ENCODE assay signal across 1 cellular context in the genomic region with DNA sequence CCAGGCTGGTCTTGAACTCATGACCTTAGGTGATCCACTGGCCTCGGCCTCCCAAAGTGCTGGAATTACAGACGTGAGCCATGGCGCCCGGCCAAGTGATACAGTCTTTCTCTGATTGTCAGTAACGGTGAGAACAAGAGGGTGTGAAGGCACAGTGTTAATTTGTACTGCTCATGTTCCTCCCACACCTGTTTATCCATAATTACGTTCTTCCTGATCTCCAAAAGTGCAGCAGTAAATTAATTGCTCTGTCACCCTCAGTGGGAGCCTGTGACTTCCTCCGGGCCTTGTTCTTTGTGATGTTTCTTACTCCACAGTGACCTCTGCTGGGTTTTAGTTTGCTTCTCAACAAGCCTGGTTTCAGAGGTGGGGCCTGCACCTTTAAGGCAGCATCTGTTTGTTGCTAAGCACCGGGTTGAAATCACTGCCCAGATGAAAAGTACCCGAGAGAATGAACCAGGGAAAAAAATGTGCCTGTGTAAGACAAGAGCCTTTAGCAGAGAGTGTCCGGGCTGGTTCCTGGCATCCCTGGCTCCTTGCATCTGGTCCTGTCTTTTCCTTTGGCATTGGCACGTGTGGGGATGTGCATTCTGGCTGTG.
TF ChIP-seq lines count a peak whose summit lies in the region.

No MANE protein-coding gene starts in this region.

TF ChIP-seq in GM23338, 12 proteins besides CTCF, POLR2A, EP300 and RAD21 (continued from another document):
- TF ChIP-seq, protein P1, sequence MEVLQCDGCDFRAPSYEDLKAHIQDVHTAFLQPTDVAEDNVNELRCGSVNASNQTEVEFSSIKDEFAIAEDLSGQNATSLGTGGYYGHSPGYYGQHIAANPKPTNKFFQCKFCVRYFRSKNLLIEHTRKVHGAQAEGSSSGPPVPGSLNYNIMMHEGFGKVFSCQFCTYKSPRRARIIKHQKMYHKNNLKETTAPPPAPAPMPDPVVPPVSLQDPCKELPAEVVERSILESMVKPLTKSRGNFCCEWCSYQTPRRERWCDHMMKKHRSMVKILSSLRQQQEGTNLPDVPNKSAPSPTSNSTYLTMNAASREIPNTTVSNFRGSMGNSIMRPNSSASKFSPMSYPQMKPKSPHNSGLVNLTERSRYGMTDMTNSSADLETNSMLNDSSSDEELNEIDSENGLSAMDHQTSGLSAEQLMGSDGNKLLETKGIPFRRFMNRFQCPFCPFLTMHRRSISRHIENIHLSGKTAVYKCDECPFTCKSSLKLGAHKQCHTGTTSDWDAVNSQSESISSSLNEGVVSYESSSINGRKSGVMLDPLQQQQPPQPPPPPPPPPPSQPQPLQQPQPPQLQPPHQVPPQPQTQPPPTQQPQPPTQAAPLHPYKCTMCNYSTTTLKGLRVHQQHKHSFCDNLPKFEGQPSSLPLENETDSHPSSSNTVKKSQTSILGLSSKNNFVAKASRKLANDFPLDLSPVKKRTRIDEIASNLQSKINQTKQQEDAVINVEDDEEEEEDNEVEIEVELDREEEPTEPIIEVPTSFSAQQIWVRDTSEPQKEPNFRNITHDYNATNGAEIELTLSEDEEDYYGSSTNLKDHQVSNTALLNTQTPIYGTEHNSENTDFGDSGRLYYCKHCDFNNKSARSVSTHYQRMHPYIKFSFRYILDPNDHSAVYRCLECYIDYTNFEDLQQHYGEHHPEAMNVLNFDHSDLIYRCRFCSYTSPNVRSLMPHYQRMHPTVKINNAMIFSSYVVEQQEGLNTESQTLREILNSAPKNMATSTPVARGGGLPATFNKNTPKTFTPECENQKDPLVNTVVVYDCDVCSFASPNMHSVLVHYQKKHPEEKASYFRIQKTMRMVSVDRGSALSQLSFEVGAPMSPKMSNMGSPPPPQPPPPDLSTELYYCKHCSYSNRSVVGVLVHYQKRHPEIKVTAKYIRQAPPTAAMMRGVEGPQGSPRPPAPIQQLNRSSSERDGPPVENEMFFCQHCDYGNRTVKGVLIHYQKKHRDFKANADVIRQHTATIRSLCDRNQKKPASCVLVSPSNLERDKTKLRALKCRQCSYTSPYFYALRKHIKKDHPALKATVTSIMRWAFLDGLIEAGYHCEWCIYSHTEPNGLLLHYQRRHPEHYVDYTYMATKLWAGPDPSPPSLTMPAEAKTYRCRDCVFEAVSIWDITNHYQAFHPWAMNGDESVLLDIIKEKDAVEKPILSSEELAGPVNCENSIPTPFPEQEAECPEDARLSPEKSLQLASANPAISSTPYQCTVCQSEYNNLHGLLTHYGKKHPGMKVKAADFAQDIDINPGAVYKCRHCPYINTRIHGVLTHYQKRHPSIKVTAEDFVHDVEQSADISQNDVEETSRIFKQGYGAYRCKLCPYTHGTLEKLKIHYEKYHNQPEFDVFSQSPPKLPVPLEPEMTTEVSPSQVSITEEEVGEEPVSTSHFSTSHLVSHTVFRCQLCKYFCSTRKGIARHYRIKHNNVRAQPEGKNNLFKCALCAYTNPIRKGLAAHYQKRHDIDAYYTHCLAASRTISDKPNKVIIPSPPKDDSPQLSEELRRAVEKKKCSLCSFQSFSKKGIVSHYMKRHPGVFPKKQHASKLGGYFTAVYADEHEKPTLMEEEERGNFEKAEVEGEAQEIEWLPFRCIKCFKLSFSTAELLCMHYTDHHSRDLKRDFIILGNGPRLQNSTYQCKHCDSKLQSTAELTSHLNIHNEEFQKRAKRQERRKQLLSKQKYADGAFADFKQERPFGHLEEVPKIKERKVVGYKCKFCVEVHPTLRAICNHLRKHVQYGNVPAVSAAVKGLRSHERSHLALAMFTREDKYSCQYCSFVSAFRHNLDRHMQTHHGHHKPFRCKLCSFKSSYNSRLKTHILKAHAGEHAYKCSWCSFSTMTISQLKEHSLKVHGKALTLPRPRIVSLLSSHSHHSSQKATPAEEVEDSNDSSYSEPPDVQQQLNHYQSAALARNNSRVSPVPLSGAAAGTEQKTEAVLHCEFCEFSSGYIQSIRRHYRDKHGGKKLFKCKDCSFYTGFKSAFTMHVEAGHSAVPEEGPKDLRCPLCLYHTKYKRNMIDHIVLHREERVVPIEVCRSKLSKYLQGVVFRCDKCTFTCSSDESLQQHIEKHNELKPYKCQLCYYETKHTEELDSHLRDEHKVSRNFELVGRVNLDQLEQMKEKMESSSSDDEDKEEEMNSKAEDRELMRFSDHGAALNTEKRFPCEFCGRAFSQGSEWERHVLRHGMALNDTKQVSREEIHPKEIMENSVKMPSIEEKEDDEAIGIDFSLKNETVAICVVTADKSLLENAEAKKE (CRISPR knock-in tag; IDR thresholded peaks at IDR 0.05), result no peak
- TF ChIP-seq JUNB (IDR thresholded peaks at IDR 0.05; ENCODE audit: unreplicated experiment) (no peak), NANOG (IDR thresholded peaks at IDR 0.05; ENCODE audit: borderline replicate concordance) (no peak)
